Comparison of ENCODE assay signal across 20 cellular contexts in the genomic region with DNA sequence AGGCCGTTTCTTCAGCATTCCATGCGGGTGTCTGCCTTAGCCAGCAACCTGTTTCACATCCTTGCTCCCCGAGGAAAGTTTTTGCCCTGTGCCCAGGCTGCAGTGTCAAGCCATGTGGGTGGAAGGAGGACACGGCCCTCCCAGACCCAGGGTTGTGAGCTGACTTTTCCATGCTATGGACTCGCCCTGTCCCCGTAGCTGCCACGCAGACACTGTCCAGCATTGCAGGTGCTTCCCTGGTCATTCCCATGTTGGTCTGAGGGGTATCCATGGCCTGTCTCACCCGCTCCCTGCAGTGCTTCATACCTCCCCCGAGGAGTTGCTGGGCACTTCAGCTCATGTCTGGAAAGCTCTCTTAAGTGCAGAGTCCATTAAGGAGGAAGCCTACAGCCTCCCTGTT. TPM values are rescaled to one million over a fixed set of nuclear protein-coding genes. Genes with fewer than 3 reads are reported as not detected.
DNase-seq lines count a peak whose midpoint lies in the region; ATAC-seq, FAIRE-seq and TF ChIP-seq lines count a peak whose summit lies in the region.
"Had no signal": no experiment of that assay in that cellular context is flagged by ENCODE, and none has a peak within 500 bp of the region (broad histone marks: within the 10 kb centered on the region; RNA-seq: fewer than 3 reads in every experiment).

No MANE protein-coding gene starts in this region.

- H2AFZ ChIP-seq in HepG2 (ENCODE audit: low read length) = no peak overlapping the region
- H2AFZ ChIP-seq: GM23248 had no signal

- POLR2A ChIA-PET in HepG2 (lab: Yijun Ruan, JAX) = interaction anchor here (0.9 to 4.0 kb wide), 9 partner anchors 8 to 74 kb away, joined by 3 to 42 read pairs (median 9); no protein-coding TSS in a partner anchor
- POLR2A ChIA-PET in Panc1 (lab: Charles Lee) = interaction anchor here (0.5 to 0.6 kb wide), 2 partner anchors 12 to 87 kb away, joined by 3 read pairs; no protein-coding TSS in a partner anchor

- H4K20me1 ChIP-seq in HepG2 (ENCODE audit: insufficient read depth, low read length) = no peaks in the 10 kb centered on the region

- H3K27me3 ChIP-seq in HepG2 (ENCODE audit: control insufficient read depth in 1 of 2, insufficient read depth in 2 of 2, low read length in 2 of 2) (no peaks in the 10 kb centered on the region; a peak in 1 of 5 replicates), right lobe of liver (no peaks in the 10 kb centered on the region), Panc1 (ENCODE audit: control insufficient read depth, insufficient read depth, low read length) (no peaks in the 10 kb centered on the region), mucosa of rectum (ENCODE audit: control insufficient read depth in 2 of 2, insufficient read depth in 2 of 2, low read length in 2 of 2) (no peaks in the 10 kb centered on the region), HAP-1 (ENCODE audit: low read depth) (peaks cover 33% of the 10 kb centered on the region)

- FAIRE-seq in HepG2 (lab: Jason Lieb, UNC) = no peak
- FAIRE-seq: A204.1, GM12891 had no signal

- in situ Hi-C loops in HepG2 (cut with HindIII; ENCODE audit: extremely low pct_ligation_motif_present, low pct_unique_long_range_greater_than_20kb) (loop anchor here (5.0 kb wide), 1 partner anchor 49 kb away; no protein-coding TSS in a partner anchor), Panc1 (cut with HindIII; ENCODE audit: low pct_unique_long_range_greater_than_20kb, low sequenced_read_pairs) (no loop called here), HAP-1 (cut with MboI; ENCODE audit: low sequenced_read_pairs) (no loop called here)

- H3K4me3 ChIP-seq in HepG2 (replicated peaks in 1 of 3; ENCODE audit: insufficient read depth in 1 of 3, low read depth in 2 of 3, low read length in 3 of 3) = peak overlapping the region; percentile 41 to 79 (median 55); a peak in 5 of 6 replicates
- H3K4me3 ChIP-seq in right lobe of liver = no peak overlapping the region
- H3K4me3 ChIP-seq in Panc1 (ENCODE audit: low read depth in 2 of 2, low read length in 2 of 2) = no peak overlapping the region
- H3K4me3 ChIP-seq in mucosa of rectum (ENCODE audit: low read length in 2 of 2) = peak overlapping the region in 1 of 2 donors; percentile 79
- no peak overlapping the region for H3K4me3 ChIP-seq in HAP-1
- H3K4me3 ChIP-seq: GM23248 had no signal

- TF ChIP-seq EP300 in HepG2 (IDR thresholded peaks at IDR 0.05; ENCODE audit: low read depth in 2 of 2, low read length in 2 of 2) = no peak
- no peak for TF ChIP-seq EP300 in HepG2 (CRISPR knock-in tag; IDR thresholded peaks at IDR 0.05; ENCODE audit: borderline replicate concordance)

- H3K9me3 ChIP-seq in HepG2 (ENCODE audit: low read length) (no peaks in the 10 kb centered on the region), right lobe of liver (no peaks in the 10 kb centered on the region), Panc1 (ENCODE audit: control insufficient read depth, insufficient read depth, low read depth, low read length) (no peaks in the 10 kb centered on the region), mucosa of rectum (ENCODE audit: control insufficient read depth in 2 of 2, low read length in 2 of 2) (no peaks in the 10 kb centered on the region), HAP-1 (no peaks in the 10 kb centered on the region)

- peak overlapping the region; percentile 100 for H3K4me2 ChIP-seq in HepG2 (ENCODE audit: low read depth, low read length)

- 34% methylated on average over 6 of the region's 9 CpGs for WGBS in HepG2 (ENCODE audit: low lambda C conversion rate)
- 35% methylated on average over 2 of the region's 9 CpGs for WGBS in right lobe of liver (ENCODE audit: insufficient coverage, low coverage, low lambda C conversion rate, missing lambda C conversion rate)

- TF ChIP-seq CTCF in HepG2 (CRISPR knock-in tag; IDR thresholded peaks at IDR 0.05) (no peak), right lobe of liver (IDR thresholded peaks at IDR 0.05) (no peak), Panc1 (IDR thresholded peaks at IDR 0.05) (no peak)

- H3K9ac ChIP-seq in HepG2 (ENCODE audit: insufficient read depth, low read depth, low read length) (peak overlapping the region; percentile 59), mucosa of rectum (ENCODE audit: low read depth in 1 of 2, low read length in 2 of 2) (peak overlapping the region; percentile 3 to 56)
- H3K9ac ChIP-seq: GM23248 had no signal

- intact Hi-C loops in HepG2 (cut with micrococcal nuclease; ENCODE audit: unreplicated experiment) (loop anchor here (2.0 kb wide), 2 partner anchors 18 to 50 kb away; no protein-coding TSS in a partner anchor), right lobe of liver (cut with DNase I) (no loop called here), Panc1 (cut with micrococcal nuclease; ENCODE audit: unreplicated experiment) (loop anchor here (5.0 kb wide), 1 partner anchor 49 kb away; no protein-coding TSS in a partner anchor)

- CTCF ChIA-PET in HepG2 (lab: Yijun Ruan, JAX; ENCODE audit: low intra/inter-chr PET ratio, low total read pairs) (interaction anchor here (1.7 kb wide), 1 partner anchor 18 kb away, joined by 4 read pairs; no protein-coding TSS in a partner anchor), Panc1 (lab: Charles Lee) (interaction anchor here (0.6 to 0.7 kb wide), 3 partner anchors 11 to 56 kb away, joined by 5 to 11 read pairs (median 5); no protein-coding TSS in a partner anchor)

- H3K36me3 ChIP-seq in HepG2 (replicated peaks in 1 of 2; ENCODE audit: control insufficient read depth in 1 of 2, insufficient read depth in 2 of 2, low read length in 2 of 2) (no peaks in the 10 kb centered on the region), right lobe of liver (no peaks in the 10 kb centered on the region), Panc1 (ENCODE audit: control insufficient read depth, insufficient read depth, low read length) (no peaks in the 10 kb centered on the region), mucosa of rectum (ENCODE audit: control insufficient read depth in 2 of 2, insufficient read depth in 2 of 2, low read length in 2 of 2) (no peaks in the 10 kb centered on the region), HAP-1 (replicated peaks) (no peaks in the 10 kb centered on the region)

- H3K79me2 ChIP-seq in HepG2 (ENCODE audit: insufficient read depth, low read length) = peaks cover 62% of the 10 kb centered on the region

- TF ChIP-seq POLR2A in HepG2 (IDR thresholded peaks at IDR 0.05; ENCODE audit: insufficient read depth in 1 of 2, low read depth in 2 of 2, low read length in 2 of 2) (no peak; a peak in 1 of 4 replicates), right lobe of liver (IDR thresholded peaks at IDR 0.05) (no peak)

- H3K27ac ChIP-seq in HepG2 (ENCODE audit: extremely low read length, insufficient read depth, low read length) = peak overlapping the region; percentile 68
- no peak overlapping the region for H3K27ac ChIP-seq in right lobe of liver
- H3K27ac ChIP-seq in Panc1 (ENCODE audit: low read length) = no peak overlapping the region
- H3K27ac ChIP-seq in mucosa of rectum (ENCODE audit: low read depth in 2 of 2, low read length in 2 of 2) = peak overlapping the region; percentile 71 to 75
- H3K27ac ChIP-seq: GM23248, RWPE1 had no signal

- H3K4me1 ChIP-seq in HepG2 (ENCODE audit: insufficient read depth, low read length) (peaks cover 87% of the 10 kb centered on the region), right lobe of liver (no peaks in the 10 kb centered on the region), Panc1 (ENCODE audit: control insufficient read depth, insufficient read depth, low read length) (peaks cover 25% of the 10 kb centered on the region), mucosa of rectum (ENCODE audit: control insufficient read depth in 2 of 2, insufficient read depth in 2 of 2, low read length in 2 of 2) (peaks cover 44 to 53% of the 10 kb centered on the region in 2 donors), HAP-1 (no peaks in the 10 kb centered on the region; the same call in 1 of the 2 replicates)

- no TSS peak for BruUV-seq in HepG2 (replicated peaks; lab: Mats Ljungman, UMichigan)
- no TSS peak for BruUV-seq in Panc1 (replicated peaks; lab: Mats Ljungman, UMichigan)

- TF ChIP-seq RAD21 in HepG2 (CRISPR knock-in tag; IDR thresholded peaks at IDR 0.05) = no peak

- ATAC-seq in HepG2 = peak; percentile 25
- ATAC-seq in right lobe of liver = no peak
- peak; percentile 9; the same call in 1 of the 2 replicates for ATAC-seq in Panc1
- no peak for ATAC-seq in left lobe of liver

- DNase-seq in HepG2 (ENCODE audit: low spot score) (no peak), right lobe of liver (no peak), Panc1 (ENCODE audit: low read depth, low spot score) (no peak), left lobe of liver (ENCODE audit: low spot score) (no peak), HAP-1 (ENCODE audit: low spot score in 2 of 2) (no peak), NCI-H1930 (lab: John Stamatoyannopoulos, UW) (no peak)
- no peak for DNase-seq in activated CD4-positive, alpha-beta T cell treated with anti-CD3 and anti-CD28 coated beads, Interleukin-2, amount 50 U/mL, for 1 hour
- DNase-seq: DND-41, GM23248, NCI-H1105, NCI-H146, NCI-H2081, NCI-H446, NCI-H526 treated with DMSO at 0.1 percent for 48 hours, SIG-M5 had no signal

RNA-seq across cellular contexts. Expression of gene DAGLA, which starts 2.9 kb away (rescaled TPM):
- total RNA-seq in HepG2 (2016; rRNA removed; fragmentation: Illumina TruSeq; extraction: Trizol) = 2.3 and 3.9 TPM in 2 replicates
- 0.61 and 0.88 TPM in 2 replicates for total RNA-seq in HepG2 (2016; cell fraction: cytosol; rRNA removed; fragmentation: Illumina TruSeq; extraction: Trizol; ENCODE audit: low read depth)
- total RNA-seq in HepG2 (2016; cell fraction: insoluble cytoplasmic fraction; rRNA removed; fragmentation: Illumina TruSeq; extraction: Trizol) = 2.1 and 3.9 TPM in 2 replicates
- 2.2 and 2.4 TPM in 2 replicates for total RNA-seq in HepG2 (2016; cell fraction: membrane; rRNA removed; fragmentation: Illumina TruSeq; extraction: Trizol)
- total RNA-seq in HepG2 (2016; cell fraction: nucleus; rRNA removed; fragmentation: Illumina TruSeq; extraction: Trizol) = 4.9 and 6.5 TPM in 2 replicates
- polyA plus RNA-seq in HepG2 (2011; rRNA removed) = 2.6 and 3.3 TPM in 2 replicates
- 1.5 and 2.1 TPM in 2 replicates for polyA plus RNA-seq in HepG2 (2011; cell fraction: cytosol; rRNA removed)
- polyA plus RNA-seq in HepG2 (2011; cell fraction: nucleus; rRNA removed) = 12.4 and 14.2 TPM in 2 replicates
- polyA plus RNA-seq in HepG2 (2012) = 2.6 and 5.3 TPM in 2 replicates
- polyA plus RNA-seq in HepG2 (2016; cell fraction: cytosol; fragmentation: Illumina TruSeq; extraction: Trizol; ENCODE audit: low read depth) = 0.45 and 0.67 TPM in 2 replicates
- polyA plus RNA-seq in HepG2 (2016; cell fraction: insoluble cytoplasmic fraction; fragmentation: Illumina TruSeq; extraction: Trizol; ENCODE audit: low read depth) = 2.5 and 3.0 TPM in 2 replicates
- polyA plus RNA-seq in HepG2 (2016; cell fraction: membrane; fragmentation: Illumina TruSeq; extraction: Trizol; ENCODE audit: low read depth) = 1.5 and 1.9 TPM in 2 replicates
- 14.4 and 14.8 TPM in 2 replicates for polyA plus RNA-seq in HepG2 (2016; cell fraction: nucleus; fragmentation: Illumina TruSeq; extraction: Trizol; ENCODE audit: insufficient read depth, low read depth)
- 2.0 and 8.0 TPM in 2 replicates for polyA minus RNA-seq in HepG2 (2011; rRNA and poly(A)+ RNA removed; ENCODE audit: low replicate concordance)
- polyA minus RNA-seq in HepG2 (2011; cell fraction: cytosol; rRNA and poly(A)+ RNA removed) = 2.2 and 3.0 TPM in 2 replicates
- 4.6 TPM in 2 replicates for polyA minus RNA-seq in HepG2 (2011; cell fraction: nucleus; rRNA and poly(A)+ RNA removed)
- 1 to 10 TPM in 2 of 6 experiments, under 1 TPM in 4; 0.33 to 5.5 (median 0.79) TPM for total RNA-seq in right lobe of liver
- total RNA-seq in Panc1 (2021; ENCODE audit: unreplicated experiment) = 6.4 TPM
- polyA plus RNA-seq in Panc1 (2012; ENCODE audit: insufficient read length) = 5.6 TPM
- total RNA-seq in left lobe of liver = 0.35 TPM
- polyA plus RNA-seq: IgD-negative memory B cell had no signal

Comparison
In these comparisons a context has a peak if more than half of its experiments do, and no peak if none do; other contexts are left out.
1. ATAC-seq: peak in HepG2 (single experiment) and Panc1 (single experiment); none in right lobe of liver (0 of 4) and left lobe of liver (single experiment).
2. H3K27ac ChIP-seq: peak in HepG2 (single experiment) and mucosa of rectum (2 of 2); none in right lobe of liver (0 of 3) and Panc1 (single experiment).
3. H3K4me3 ChIP-seq: peak in HepG2 (3 of 3); none in right lobe of liver (0 of 3), Panc1 (0 of 2) and HAP-1 (single experiment).
4. intact Hi-C loops: an anchor here in HepG2 (2.0 kb wide) and Panc1 (5.0 kb wide); none called in right lobe of liver.